In genomic region chr10:77062381-77062780, GRCh38 we compare ENCODE assay signal across 16 cellular contexts.
A peak's percentile ranks its signal among the peaks of the same experiment; 100 is the strongest.
DNase-seq lines count a peak whose midpoint lies in the region; ATAC-seq, FAIRE-seq and TF ChIP-seq lines count a peak whose summit lies in the region.
"Had no signal": no experiment of that assay in that cellular context is flagged by ENCODE, and none has a peak within 500 bp of the region (broad histone marks: within the 10 kb centered on the region; RNA-seq: fewer than 3 reads in every experiment).

No MANE protein-coding gene starts in this region.

- ATAC-seq in GM18867 (IDR thresholded peaks at IDR 0.05; ENCODE audit: unreplicated experiment): no peak

- no peaks in the 10 kb centered on the region for H3K27me3 ChIP-seq in astrocyte (ENCODE audit: insufficient read depth, low read length)

- peaks cover 18% of the 10 kb centered on the region for H3K36me3 Mint-ChIP-seq in astrocyte (ENCODE audit: low read depth, unreplicated experiment)

- H3K4me1 ChIP-seq in astrocyte (ENCODE audit: insufficient read depth, low read length): no peaks in the 10 kb centered on the region

- H4K20me1 ChIP-seq in astrocyte (ENCODE audit: insufficient read depth, low read length): no peaks in the 10 kb centered on the region

- H3K27me3 Mint-ChIP-seq in astrocyte (ENCODE audit: low read depth, unreplicated experiment): no peaks in the 10 kb centered on the region
- H3K27me3 Mint-ChIP-seq: B cell; CD4-positive, alpha-beta T cell had no signal

- peak; percentile 1 for DNase-seq in NOMO-1 treated with DMSO at 0.1 percent for 48 hours (lab: John Stamatoyannopoulos, UW; ENCODE audit: unreplicated experiment)
- DNase-seq in NOMO-1 (lab: John Stamatoyannopoulos, UW; ENCODE audit: unreplicated experiment in 2 of 2): no peak
- peak; percentile 2 for DNase-seq in MV-4-11 (lab: John Stamatoyannopoulos, UW)
- DNase-seq in astrocyte (ENCODE audit: low read depth): no peak
- peak; percentile 52 for DNase-seq in fibroblast of villous mesenchyme (ENCODE audit: low read depth)
- no peak for DNase-seq in NCI-H345 treated with DMSO at 0.1 percent for 48 hours (lab: John Stamatoyannopoulos, UW; ENCODE audit: unreplicated experiment)
- DNase-seq: C1 segment of cervical spinal cord; Calu3; CD4-positive, alpha-beta T cell; DMS 273 treated with DMSO at 0.1 percent for 48 hours; GM23248; H9 had no signal

- H3K9me3 ChIP-seq in astrocyte (ENCODE audit: insufficient read depth, low read depth, low read length): no peaks in the 10 kb centered on the region

- no peak overlapping the region for H2AFZ ChIP-seq in astrocyte (ENCODE audit: low read depth, low read length)
- H2AFZ ChIP-seq: GM23248 had no signal

- H3K79me2 ChIP-seq in astrocyte (ENCODE audit: insufficient read depth, low read length): no peaks in the 10 kb centered on the region

- no peak overlapping the region for H3K27ac ChIP-seq in astrocyte (ENCODE audit: low read depth, low read length)
- H3K27ac ChIP-seq: GM23248 had no signal

- no peak overlapping the region for H3K4me3 Mint-ChIP-seq in astrocyte (ENCODE audit: unreplicated experiment)
- H3K4me3 Mint-ChIP-seq: B cell; CD4-positive, alpha-beta T cell; H9 had no signal

- no peak for FAIRE-seq in astrocyte (lab: Jason Lieb, UNC)
- FAIRE-seq: A204.1, GM18507 had no signal

- no peak overlapping the region for H3K9ac ChIP-seq in astrocyte (ENCODE audit: low read length)
- H3K9ac ChIP-seq: GM23248 had no signal

- H3K36me3 ChIP-seq in astrocyte (ENCODE audit: insufficient read depth, low read length): no peaks in the 10 kb centered on the region

- no peak overlapping the region for H3K4me2 ChIP-seq in astrocyte (ENCODE audit: low read length)

- peak overlapping the region; percentile 14 for H3K27ac Mint-ChIP-seq in astrocyte (ENCODE audit: unreplicated experiment)
- H3K27ac Mint-ChIP-seq: B cell; CD4-positive, alpha-beta T cell; H9 had no signal

- TF ChIP-seq CTCF in astrocyte (IDR thresholded peaks at IDR 0.05; ENCODE audit: insufficient read depth, low read depth, low read length) (no peak), fibroblast of villous mesenchyme (IDR thresholded peaks at IDR 0.05; ENCODE audit: insufficient read depth, low read depth, low read length) (no peak)

- H3K9me3 Mint-ChIP-seq in astrocyte (ENCODE audit: unreplicated experiment): no peaks in the 10 kb centered on the region
- H3K9me3 Mint-ChIP-seq: CD4-positive, alpha-beta T cell; H9 had no signal

- H3K4me1 Mint-ChIP-seq in astrocyte (ENCODE audit: low read depth, unreplicated experiment): no peaks in the 10 kb centered on the region
- H3K4me1 Mint-ChIP-seq: B cell had no signal

- no peak overlapping the region for H3K4me3 ChIP-seq in astrocyte (ENCODE audit: insufficient read depth, low read depth, low read length)
- H3K4me3 ChIP-seq in fibroblast of villous mesenchyme (ENCODE audit: low read depth, low read length): no peak overlapping the region
- H3K4me3 ChIP-seq: GM23248 had no signal

Comparison
In these comparisons a context has a peak if more than half of its experiments do, and no peak if none do; other contexts are left out.
1. DNase-seq: peak in NOMO-1 treated with DMSO at 0.1 percent for 48 hours (single experiment), MV-4-11 (single experiment) and fibroblast of villous mesenchyme (single experiment); none in NOMO-1 (0 of 2), astrocyte (single experiment) and NCI-H345 treated with DMSO at 0.1 percent for 48 hours (single experiment).